In the genomic region with DNA sequence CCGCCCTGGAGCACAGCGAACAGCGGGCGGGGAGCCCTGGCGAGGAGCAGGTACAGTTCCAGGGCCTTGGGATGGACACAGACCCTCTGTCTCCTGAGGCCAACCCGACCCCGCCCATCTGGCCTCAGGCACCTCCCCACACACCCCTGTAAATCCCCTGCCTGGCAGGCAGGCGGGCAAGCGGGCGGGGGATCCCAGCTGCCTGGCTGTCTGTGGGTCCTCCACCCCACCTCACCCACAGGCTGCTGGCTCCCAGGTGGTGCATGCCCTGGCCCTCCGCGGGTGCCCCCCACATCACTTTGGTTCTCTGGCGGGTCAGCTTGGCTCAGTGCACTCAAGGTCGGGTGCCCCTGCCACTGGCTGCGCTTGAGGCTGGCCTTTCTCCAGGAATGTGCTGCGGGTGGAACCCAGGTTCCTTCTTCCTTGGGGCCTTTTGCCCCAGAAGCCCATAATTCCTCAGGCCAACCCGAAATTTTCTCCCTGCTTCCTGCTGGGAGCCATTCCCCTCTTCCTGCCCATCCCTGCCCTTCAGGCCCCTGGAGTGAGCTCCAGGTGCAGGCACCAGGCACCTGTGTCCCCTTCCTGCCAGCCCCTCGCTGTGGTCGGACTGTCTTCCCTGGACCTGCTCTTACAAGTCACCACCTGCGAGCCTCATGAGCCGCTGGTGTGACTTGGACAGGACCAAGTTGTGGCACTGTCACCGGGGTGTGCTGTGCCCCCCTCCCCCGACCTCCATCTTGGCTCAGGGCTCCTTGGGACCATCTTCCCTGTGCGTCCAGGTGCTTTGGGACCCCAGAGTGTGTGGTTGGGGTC, we compare ENCODE assay signal across 2 cellular contexts.
TF ChIP-seq lines count a peak whose summit lies in the region.

No MANE protein-coding gene starts in this region.

TF ChIP-seq in SK-N-SH, 30 proteins besides CTCF, POLR2A, EP300 and RAD21 (continued from another document):
- TF ChIP-seq, protein P1, sequence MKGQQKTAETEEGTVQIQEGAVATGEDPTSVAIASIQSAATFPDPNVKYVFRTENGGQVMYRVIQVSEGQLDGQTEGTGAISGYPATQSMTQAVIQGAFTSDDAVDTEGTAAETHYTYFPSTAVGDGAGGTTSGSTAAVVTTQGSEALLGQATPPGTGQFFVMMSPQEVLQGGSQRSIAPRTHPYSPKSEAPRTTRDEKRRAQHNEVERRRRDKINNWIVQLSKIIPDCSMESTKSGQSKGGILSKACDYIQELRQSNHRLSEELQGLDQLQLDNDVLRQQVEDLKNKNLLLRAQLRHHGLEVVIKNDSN (IDR thresholded peaks at IDR 0.05; ENCODE audit: borderline replicate concordance, low read depth), result no peak
- TF ChIP-seq FOXM1 (IDR thresholded peaks at IDR 0.05; ENCODE audit: low read depth), result no peak
TF ChIP-seq in SK-N-SH: peak in this region for 0.

TF ChIP-seq in SK-N-SH treated with all-trans-retinoic acid at 6 μM for 48 hours, 23 proteins besides CTCF, POLR2A, EP300 and RAD21 (continued from another document):
- TF ChIP-seq TOX (CRISPR knock-in tag; IDR thresholded peaks at IDR 0.05; ENCODE audit: borderline replicate concordance) (no peak), PPARA (CRISPR knock-in tag; IDR thresholded peaks at IDR 0.05; ENCODE audit: borderline replicate concordance) (no peak), ZNF565 (CRISPR knock-in tag; conservative IDR thresholded peaks at IDR 0.05; ENCODE audit: low read depth) (no peak), CSDC2 (CRISPR knock-in tag; IDR thresholded peaks at IDR 0.05) (no peak), ZFP30 (CRISPR knock-in tag; IDR thresholded peaks at IDR 0.05) (no peak), GLIS3 (CRISPR knock-in tag; IDR thresholded peaks at IDR 0.05) (no peak), BACH2 (CRISPR knock-in tag; IDR thresholded peaks at IDR 0.05; ENCODE audit: borderline replicate concordance) (no peak)
- TF ChIP-seq, protein P2, sequence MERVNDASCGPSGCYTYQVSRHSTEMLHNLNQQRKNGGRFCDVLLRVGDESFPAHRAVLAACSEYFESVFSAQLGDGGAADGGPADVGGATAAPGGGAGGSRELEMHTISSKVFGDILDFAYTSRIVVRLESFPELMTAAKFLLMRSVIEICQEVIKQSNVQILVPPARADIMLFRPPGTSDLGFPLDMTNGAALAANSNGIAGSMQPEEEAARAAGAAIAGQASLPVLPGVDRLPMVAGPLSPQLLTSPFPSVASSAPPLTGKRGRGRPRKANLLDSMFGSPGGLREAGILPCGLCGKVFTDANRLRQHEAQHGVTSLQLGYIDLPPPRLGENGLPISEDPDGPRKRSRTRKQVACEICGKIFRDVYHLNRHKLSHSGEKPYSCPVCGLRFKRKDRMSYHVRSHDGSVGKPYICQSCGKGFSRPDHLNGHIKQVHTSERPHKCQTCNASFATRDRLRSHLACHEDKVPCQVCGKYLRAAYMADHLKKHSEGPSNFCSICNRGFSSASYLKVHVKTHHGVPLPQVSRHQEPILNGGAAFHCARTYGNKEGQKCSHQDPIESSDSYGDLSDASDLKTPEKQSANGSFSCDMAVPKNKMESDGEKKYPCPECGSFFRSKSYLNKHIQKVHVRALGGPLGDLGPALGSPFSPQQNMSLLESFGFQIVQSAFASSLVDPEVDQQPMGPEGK (CRISPR knock-in tag; IDR thresholded peaks at IDR 0.05; ENCODE audit: borderline replicate concordance), result no peak
- TF ChIP-seq, protein P3, sequence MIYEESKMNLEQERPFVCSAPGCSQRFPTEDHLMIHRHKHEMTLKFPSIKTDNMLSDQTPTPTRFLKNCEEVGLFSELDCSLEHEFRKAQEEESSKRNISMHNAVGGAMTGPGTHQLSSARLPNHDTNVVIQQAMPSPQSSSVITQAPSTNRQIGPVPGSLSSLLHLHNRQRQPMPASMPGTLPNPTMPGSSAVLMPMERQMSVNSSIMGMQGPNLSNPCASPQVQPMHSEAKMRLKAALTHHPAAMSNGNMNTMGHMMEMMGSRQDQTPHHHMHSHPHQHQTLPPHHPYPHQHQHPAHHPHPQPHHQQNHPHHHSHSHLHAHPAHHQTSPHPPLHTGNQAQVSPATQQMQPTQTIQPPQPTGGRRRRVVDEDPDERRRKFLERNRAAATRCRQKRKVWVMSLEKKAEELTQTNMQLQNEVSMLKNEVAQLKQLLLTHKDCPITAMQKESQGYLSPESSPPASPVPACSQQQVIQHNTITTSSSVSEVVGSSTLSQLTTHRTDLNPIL (CRISPR knock-in tag; IDR thresholded peaks at IDR 0.05; ENCODE audit: low read depth), result no peak
- TF ChIP-seq, protein P4, sequence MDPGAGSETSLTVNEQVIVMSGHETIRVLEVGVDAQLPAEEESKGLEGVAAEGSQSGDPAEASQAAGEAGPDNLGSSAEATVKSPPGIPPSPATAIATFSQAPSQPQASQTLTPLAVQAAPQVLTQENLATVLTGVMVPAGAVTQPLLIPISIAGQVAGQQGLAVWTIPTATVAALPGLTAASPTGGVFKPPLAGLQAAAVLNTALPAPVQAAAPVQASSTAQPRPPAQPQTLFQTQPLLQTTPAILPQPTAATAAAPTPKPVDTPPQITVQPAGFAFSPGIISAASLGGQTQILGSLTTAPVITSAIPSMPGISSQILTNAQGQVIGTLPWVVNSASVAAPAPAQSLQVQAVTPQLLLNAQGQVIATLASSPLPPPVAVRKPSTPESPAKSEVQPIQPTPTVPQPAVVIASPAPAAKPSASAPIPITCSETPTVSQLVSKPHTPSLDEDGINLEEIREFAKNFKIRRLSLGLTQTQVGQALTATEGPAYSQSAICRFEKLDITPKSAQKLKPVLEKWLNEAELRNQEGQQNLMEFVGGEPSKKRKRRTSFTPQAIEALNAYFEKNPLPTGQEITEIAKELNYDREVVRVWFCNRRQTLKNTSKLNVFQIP (CRISPR knock-in tag; IDR thresholded peaks at IDR 0.05; ENCODE audit: borderline replicate concordance, low read depth), result no peak
